8 cellular contexts compared by ENCODE assay signal in the genomic region with DNA sequence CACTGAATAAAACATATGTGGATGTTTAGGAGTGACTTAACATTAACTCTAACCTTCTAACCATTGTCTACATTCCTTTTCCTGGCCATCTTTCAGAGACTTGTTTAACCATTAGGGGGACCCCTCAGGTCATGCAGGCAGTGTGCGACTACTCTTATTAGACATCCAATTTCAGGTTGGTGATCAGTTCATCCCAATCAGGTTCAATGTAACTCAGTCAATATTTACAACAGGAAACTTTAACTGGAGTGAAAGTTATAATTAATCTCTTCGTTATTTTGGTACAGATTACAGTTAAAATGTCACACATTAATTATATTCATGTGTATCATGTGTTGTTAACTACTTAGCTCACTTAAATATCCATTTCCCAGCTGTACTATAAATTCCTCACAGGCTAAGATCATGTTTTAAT.
DNase-seq lines count a peak whose midpoint lies in the region; ATAC-seq, FAIRE-seq and TF ChIP-seq lines count a peak whose summit lies in the region.

No MANE protein-coding gene starts in this region.

- H4K20me1 ChIP-seq in K562 (replicated peaks; ENCODE audit: control insufficient read depth, insufficient read depth, low read length) (no peaks in the 10 kb centered on the region), smooth muscle cell (ENCODE audit: low read depth) (no peaks in the 10 kb centered on the region)

- POLR2A ChIA-PET in activated CD4-positive, alpha-beta T cell treated with anti-CD3 and anti-CD28 coated beads, Interleukin-2, amount 10 ng/mL, durations not matched to agents 7 days and 5 days (lab: Charles Lee) = no interaction called here
- POLR2A ChIA-PET in K562 (lab: Yijun Ruan, JAX) = no interaction called here

- TF ChIP-seq EP300 in K562 (IDR thresholded peaks at IDR 0.05; ENCODE audit: low read length) = no peak

- no peak overlapping the region for H2AFZ ChIP-seq in K562 (ENCODE audit: low read depth, low read length)
- no peak overlapping the region for H2AFZ ChIP-seq in smooth muscle cell (ENCODE audit: low read depth)

- no peaks in the 10 kb centered on the region for H3F3A ChIP-seq in smooth muscle cell (ENCODE audit: low read depth)

- TF ChIP-seq POLR2A in K562 (conservative IDR thresholded peaks at IDR 0.05) = no peak

- FAIRE-seq in HTR-8/SVneo (lab: Jason Lieb, UNC) = peak; percentile 65
- FAIRE-seq in K562 (lab: Jason Lieb, UNC) = no peak

- 6% methylated on average over 2 of the region's 2 CpGs for WGBS in K562 (ENCODE audit: insufficient coverage, low coverage, missing lambda C conversion rate)
- WGBS in smooth muscle cell (ENCODE audit: low lambda C conversion rate) = 66% methylated on average over 2 of the region's 2 CpGs

- H3K27me3 ChIP-seq in K562 (ENCODE audit: control insufficient read depth in 2 of 2, insufficient read depth in 2 of 2, low read length in 2 of 2) (no peaks in the 10 kb centered on the region), smooth muscle cell (ENCODE audit: low read depth) (no peaks in the 10 kb centered on the region)

- H3K4me3 ChIP-seq in K562 (no peak overlapping the region), smooth muscle cell (no peak overlapping the region)

- H3K27ac Mint-ChIP-seq in activated CD4-positive, alpha-beta T cell treated with anti-CD3 and anti-CD28 coated beads, Interleukin-2, amount 10 ng/mL, durations not matched to agents 7 days and 5 days = no peak overlapping the region

- H3K36me3 Mint-ChIP-seq in activated CD4-positive, alpha-beta T cell treated with anti-CD3 and anti-CD28 coated beads, Interleukin-2, amount 10 ng/mL, durations not matched to agents 7 days and 5 days (ENCODE audit: low read depth) = no peaks in the 10 kb centered on the region

- no peaks in the 10 kb centered on the region for H3K4me1 Mint-ChIP-seq in activated CD4-positive, alpha-beta T cell treated with anti-CD3 and anti-CD28 coated beads, Interleukin-2, amount 10 ng/mL, durations not matched to agents 7 days and 5 days

- peak in 1 of 2 experiments; percentile 34; a peak in 2 of 4 replicates for TF ChIP-seq RAD21 in K562 (CRISPR knock-in tag; conservative IDR thresholded peaks at IDR 0.05 in 1 of 2, IDR thresholded peaks at IDR 0.05 in 1 of 2)

- no peak overlapping the region for H3K27ac ChIP-seq in K562 (ENCODE audit: extremely low read depth, low read depth, low read length)
- no peak overlapping the region for H3K27ac ChIP-seq in smooth muscle cell (ENCODE audit: low read depth)

- peak; percentile 16 for DNase-seq in activated CD4-positive, alpha-beta T cell treated with anti-CD3 and anti-CD28 coated beads, Interleukin-2, amount 10 ng/mL, durations not matched to agents 7 days and 5 days
- no peak for DNase-seq in activated CD4-positive, alpha-beta T cell treated with anti-CD3 and anti-CD28 coated beads for 1 hour
- DNase-seq in HTR-8/SVneo (ENCODE audit: insufficient read length, low spot score) (peak; percentile 54), K562 (ENCODE audit: extremely low read depth in 1 of 4, low spot score in 3 of 4) (peak in 2 of 4 experiments; percentile 6 to 9), smooth muscle cell (lab: John Stamatoyannopoulos, UW; ENCODE audit: unreplicated experiment) (no peak), SHP77 (lab: John Stamatoyannopoulos, UW) (no peak)
- DNase-seq in activated T-cell treated with anti-CD3 and anti-CD28 coated beads, Interleukin-2, amount 50 U/mL, for 1 hour = no peak

- intact Hi-C loops in K562 (cut with micrococcal nuclease) = no loop called here

- H3K9me3 Mint-ChIP-seq in activated CD4-positive, alpha-beta T cell treated with anti-CD3 and anti-CD28 coated beads, Interleukin-2, amount 10 ng/mL, durations not matched to agents 7 days and 5 days = no peaks in the 10 kb centered on the region

- no peaks in the 10 kb centered on the region for H3K27me3 Mint-ChIP-seq in activated CD4-positive, alpha-beta T cell treated with anti-CD3 and anti-CD28 coated beads, Interleukin-2, amount 10 ng/mL, durations not matched to agents 7 days and 5 days

- CTCF ChIA-PET in activated CD4-positive, alpha-beta T cell treated with anti-CD3 and anti-CD28 coated beads, Interleukin-2, amount 10 ng/mL, durations not matched to agents 7 days and 5 days (lab: Charles Lee) = interaction anchor here (0.9 to 1.4 kb wide), 2 partner anchors 10 to 107 kb away, joined by 3 to 4 read pairs; no protein-coding TSS in a partner anchor
- CTCF ChIA-PET in K562 (lab: Yijun Ruan, JAX; ENCODE audit: low intra/inter-chr PET ratio) = no interaction called here

- H3K9ac ChIP-seq in K562 (ENCODE audit: insufficient read depth in 1 of 2, low read depth in 2 of 2, low read length in 2 of 2) (no peak overlapping the region), smooth muscle cell (ENCODE audit: low read depth) (no peak overlapping the region)

- no peak overlapping the region for H3K4me3 Mint-ChIP-seq in activated CD4-positive, alpha-beta T cell treated with anti-CD3 and anti-CD28 coated beads, Interleukin-2, amount 10 ng/mL, durations not matched to agents 7 days and 5 days

- no peaks in the 10 kb centered on the region for H3K9me3 ChIP-seq in K562 (replicated peaks; ENCODE audit: control insufficient read depth, insufficient read depth, low read depth, low read length)
- no peaks in the 10 kb centered on the region for H3K9me3 ChIP-seq in smooth muscle cell (replicated peaks; ENCODE audit: low read depth)

- TF ChIP-seq CTCF in K562 (IDR thresholded peaks at IDR 0.05 in 2 of 3, conservative IDR thresholded peaks at IDR 0.05 in 1 of 3; ENCODE audit: insufficient read depth in 2 of 3, low read depth in 1 of 3, low read length in 3 of 3) = peak in 1 of 3 experiments; percentile 27; a peak in 2 of 6 replicates
- peak; percentile 39 for TF ChIP-seq CTCF in smooth muscle cell (IDR thresholded peaks at IDR 0.05; ENCODE audit: borderline replicate concordance, insufficient read depth, poor library complexity, severe bottlenecking)

- H3K36me3 ChIP-seq in K562 (ENCODE audit: control insufficient read depth, insufficient read depth, low read length) (no peaks in the 10 kb centered on the region), smooth muscle cell (ENCODE audit: low read depth) (no peaks in the 10 kb centered on the region)

- no TSS peak for BruUV-seq in K562 (replicated peaks; lab: Mats Ljungman, UMichigan)

- no peaks in the 10 kb centered on the region for H3K79me2 ChIP-seq in K562 (ENCODE audit: control insufficient read depth, insufficient read depth, low read length)
- no peaks in the 10 kb centered on the region for H3K79me2 ChIP-seq in smooth muscle cell (ENCODE audit: low read depth)

- in situ Hi-C loops in K562 (cut with MboI) = no loop called here

- no peak overlapping the region for H3K4me2 ChIP-seq in K562 (ENCODE audit: insufficient read depth, low read length)
- H3K4me2 ChIP-seq in smooth muscle cell = no peak overlapping the region

- H3K4me1 ChIP-seq in K562 (replicated peaks in 1 of 2; ENCODE audit: control insufficient read depth in 2 of 2, insufficient read depth in 2 of 2, low read length in 2 of 2) (no peaks in the 10 kb centered on the region), smooth muscle cell (ENCODE audit: low read depth) (no peaks in the 10 kb centered on the region)

- H3K9me1 ChIP-seq in K562 (ENCODE audit: control insufficient read depth, insufficient read depth, low read length) = no peaks in the 10 kb centered on the region

- peak; percentile 95 for ATAC-seq in GM21737 (IDR thresholded peaks at IDR 0.05; ENCODE audit: unreplicated experiment)
- peak; percentile 37; the same call in 1 of the 3 replicates for ATAC-seq in K562

TF ChIP-seq in K562, 482 proteins besides CTCF, POLR2A, EP300 and RAD21 (continues in another document):
- TF ChIP-seq PCBP2 (IDR thresholded peaks at IDR 0.05; ENCODE audit: low read depth, low read length, poor library complexity, severe bottlenecking) (no peak), FOS (IDR thresholded peaks at IDR 0.05; ENCODE audit: extremely low read depth, insufficient read length) (no peak), KDM1A (IDR thresholded peaks at IDR 0.05) (no peak), NR4A1 (CRISPR knock-in tag; IDR thresholded peaks at IDR 0.05) (no peak), NR4A1 (tag; IDR thresholded peaks at IDR 0.05) (no peak), NFIX (CRISPR knock-in tag; IDR thresholded peaks at IDR 0.05; ENCODE audit: low read depth) (no peak), CC2D1A (IDR thresholded peaks at IDR 0.05) (no peak), STAG1 (CRISPR knock-in tag; IDR thresholded peaks at IDR 0.05; ENCODE audit: borderline replicate concordance) (no peak), HNRNPL (IDR thresholded peaks at IDR 0.05; ENCODE audit: low read depth, low read length) (no peak), SMARCA4 (IDR thresholded peaks at IDR 0.05) (no peak), THRAP3 (IDR thresholded peaks at IDR 0.05; ENCODE audit: borderline replicate concordance) (no peak), ZNF445 (CRISPR knock-in tag; IDR thresholded peaks at IDR 0.05; ENCODE audit: low read depth) (no peak), KHSRP (IDR thresholded peaks at IDR 0.05) (no peak), ELF2 (CRISPR knock-in tag; IDR thresholded peaks at IDR 0.05) (no peak)
- TF ChIP-seq, protein P1, sequence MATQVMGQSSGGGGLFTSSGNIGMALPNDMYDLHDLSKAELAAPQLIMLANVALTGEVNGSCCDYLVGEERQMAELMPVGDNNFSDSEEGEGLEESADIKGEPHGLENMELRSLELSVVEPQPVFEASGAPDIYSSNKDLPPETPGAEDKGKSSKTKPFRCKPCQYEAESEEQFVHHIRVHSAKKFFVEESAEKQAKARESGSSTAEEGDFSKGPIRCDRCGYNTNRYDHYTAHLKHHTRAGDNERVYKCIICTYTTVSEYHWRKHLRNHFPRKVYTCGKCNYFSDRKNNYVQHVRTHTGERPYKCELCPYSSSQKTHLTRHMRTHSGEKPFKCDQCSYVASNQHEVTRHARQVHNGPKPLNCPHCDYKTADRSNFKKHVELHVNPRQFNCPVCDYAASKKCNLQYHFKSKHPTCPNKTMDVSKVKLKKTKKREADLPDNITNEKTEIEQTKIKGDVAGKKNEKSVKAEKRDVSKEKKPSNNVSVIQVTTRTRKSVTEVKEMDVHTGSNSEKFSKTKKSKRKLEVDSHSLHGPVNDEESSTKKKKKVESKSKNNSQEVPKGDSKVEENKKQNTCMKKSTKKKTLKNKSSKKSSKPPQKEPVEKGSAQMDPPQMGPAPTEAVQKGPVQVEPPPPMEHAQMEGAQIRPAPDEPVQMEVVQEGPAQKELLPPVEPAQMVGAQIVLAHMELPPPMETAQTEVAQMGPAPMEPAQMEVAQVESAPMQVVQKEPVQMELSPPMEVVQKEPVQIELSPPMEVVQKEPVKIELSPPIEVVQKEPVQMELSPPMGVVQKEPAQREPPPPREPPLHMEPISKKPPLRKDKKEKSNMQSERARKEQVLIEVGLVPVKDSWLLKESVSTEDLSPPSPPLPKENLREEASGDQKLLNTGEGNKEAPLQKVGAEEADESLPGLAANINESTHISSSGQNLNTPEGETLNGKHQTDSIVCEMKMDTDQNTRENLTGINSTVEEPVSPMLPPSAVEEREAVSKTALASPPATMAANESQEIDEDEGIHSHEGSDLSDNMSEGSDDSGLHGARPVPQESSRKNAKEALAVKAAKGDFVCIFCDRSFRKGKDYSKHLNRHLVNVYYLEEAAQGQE (CRISPR knock-in tag; IDR thresholded peaks at IDR 0.05; ENCODE audit: low read depth) = no peak

Comparison
In these comparisons a context has a peak if more than half of its experiments do, and no peak if none do; other contexts are left out.
1. DNase-seq: peak in activated CD4-positive, alpha-beta T cell treated with anti-CD3 and anti-CD28 coated beads, Interleukin-2, amount 10 ng/mL, durations not matched to agents 7 days and 5 days (single experiment) and HTR-8/SVneo (single experiment); none in activated CD4-positive, alpha-beta T cell treated with anti-CD3 and anti-CD28 coated beads for 1 hour (single experiment), smooth muscle cell (single experiment), activated T-cell treated with anti-CD3 and anti-CD28 coated beads, Interleukin-2, amount 50 U/mL, for 1 hour (single experiment) and SHP77 (0 of 2).